Comparison of ENCODE assay signal across 8 cellular contexts in genomic region chr4:98262431-98262830, GRCh38. TPM values are rescaled to one million over a fixed set of nuclear protein-coding genes. Genes with fewer than 3 reads are reported as not detected.
DNase-seq lines count a peak whose midpoint lies in the region; ATAC-seq and TF ChIP-seq lines count a peak whose summit lies in the region.

No MANE protein-coding gene starts in this region.

- in situ Hi-C loops in SK-MEL-5 (cut with HindIII; ENCODE audit: low pct_unique_long_range_greater_than_20kb, low sequenced_read_pairs) (no loop called here), GM13977 (cut with MboI; ENCODE audit: low pct_unique_long_range_greater_than_20kb, low sequenced_read_pairs, unreplicated experiment) (no loop called here)

- peak overlapping the region; percentile 73 for H3K4me3 ChIP-seq in retinal pigment epithelial cell (ENCODE audit: low read length)

- no peak for TF ChIP-seq CTCF in retinal pigment epithelial cell (conservative IDR thresholded peaks at IDR 0.05; ENCODE audit: low read depth, low read length)
- TF ChIP-seq CTCF in GM13977 (IDR thresholded peaks at IDR 0.05; ENCODE audit: extremely low read depth, insufficient read depth, missing control alignments): no peak

- no peak for ATAC-seq in GM21381 (IDR thresholded peaks at IDR 0.05; ENCODE audit: unreplicated experiment)

- DNase-seq in SKM-1 (lab: John Stamatoyannopoulos, UW; ENCODE audit: unreplicated experiment): peak; percentile 45
- no peak for DNase-seq in SKM-1 treated with dmso at 0.1 percent for 144 hours (lab: John Stamatoyannopoulos, UW; ENCODE audit: unreplicated experiment)
- peak; percentile 8 for DNase-seq in SK-MEL-5 (ENCODE audit: low read depth, low spot score)
- DNase-seq in fibroblast of peridontal ligament (ENCODE audit: extremely low read depth): peak; percentile 23
- no peak for DNase-seq in retinal pigment epithelial cell (ENCODE audit: low read depth)
- no peak for DNase-seq in GM13977 (ENCODE audit: low spot score)
- DNase-seq in middle frontal gyrus (ENCODE audit: extremely low spot score, low spot score): no peak

RNA-seq across cellular contexts. Expression of gene RAP1GDS1, which starts 1.2 kb away (rescaled TPM):
- 47.1 and 48.6 TPM in 2 replicates for total RNA-seq in SK-MEL-5 (2014; rRNA removed; shearing (Covaris generic))
- polyA plus RNA-seq in SK-MEL-5 (2015; cell fraction: cytosol; rRNA removed): 29.4 and 35.0 TPM in 2 replicates
- 28.8 and 34.2 TPM in 2 replicates for polyA plus RNA-seq in SK-MEL-5 (2015; cell fraction: nucleus; rRNA removed)

Comparison
In these comparisons a context has a peak if more than half of its experiments do, and no peak if none do; other contexts are left out.
1. DNase-seq: peak in SKM-1 (single experiment), SK-MEL-5 (single experiment) and fibroblast of peridontal ligament (single experiment); none in SKM-1 treated with dmso at 0.1 percent for 144 hours (single experiment), retinal pigment epithelial cell (single experiment), GM13977 (single experiment) and middle frontal gyrus (single experiment).